Comparison of ENCODE assay signal across 22 cellular contexts in the genomic region with DNA sequence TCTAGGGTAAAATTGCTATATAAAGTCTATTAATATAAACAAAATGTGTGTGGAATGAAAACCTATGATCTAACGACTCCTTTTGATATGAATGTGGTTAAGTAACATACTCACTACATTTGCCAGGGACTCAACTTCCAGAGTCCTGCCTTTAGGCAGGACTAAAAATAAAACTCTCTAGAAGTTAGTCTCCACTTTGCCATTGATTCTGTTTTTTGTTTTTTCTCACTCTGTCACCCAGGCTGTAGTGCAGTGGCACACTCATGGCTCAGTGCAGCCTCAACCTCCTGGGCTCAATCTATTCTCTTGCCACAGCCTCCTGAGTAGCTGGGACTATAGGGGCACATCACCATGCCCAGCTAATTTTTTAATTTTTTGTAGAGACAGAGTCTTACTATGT. TPM values are rescaled to one million over a fixed set of nuclear protein-coding genes. Genes with fewer than 3 reads are reported as not detected.
DNase-seq lines count a peak whose midpoint lies in the region; ATAC-seq and TF ChIP-seq lines count a peak whose summit lies in the region.
"Had no signal": no experiment of that assay in that cellular context is flagged by ENCODE, and none has a peak within 500 bp of the region (broad histone marks: within the 10 kb centered on the region; RNA-seq: fewer than 3 reads in every experiment).

No MANE protein-coding gene starts in this region.

- no peak overlapping the region for H3K27ac Mint-ChIP-seq in osteocyte (ENCODE audit: unreplicated experiment)
- peak overlapping the region; percentile 45 for H3K27ac Mint-ChIP-seq in stimulated activated memory B cell treated with anti-CD40 and anti-IgM and Interleukin-4, amounts not matched to agents 10 μg/mL and 1 μg/mL and 100 μg/mL, for 72 hours
- H3K27ac Mint-ChIP-seq: CD4-positive, alpha-beta T cell; CD8-positive, alpha-beta memory T cell had no signal

- H3K4me1 Mint-ChIP-seq in osteocyte (ENCODE audit: unreplicated experiment), result peaks cover 5% of the 10 kb centered on the region
- H3K4me1 Mint-ChIP-seq in stimulated activated memory B cell treated with anti-CD40 and anti-IgM and Interleukin-4, amounts not matched to agents 10 μg/mL and 1 μg/mL and 100 μg/mL, for 72 hours, result no peaks in the 10 kb centered on the region

- H3K4me3 Mint-ChIP-seq in osteocyte (ENCODE audit: unreplicated experiment), result no peak overlapping the region
- no peak overlapping the region for H3K4me3 Mint-ChIP-seq in stimulated activated memory B cell treated with anti-CD40 and anti-IgM and Interleukin-4, amounts not matched to agents 10 μg/mL and 1 μg/mL and 100 μg/mL, for 72 hours
- H3K4me3 Mint-ChIP-seq: CD14-positive monocyte; CD4-positive, alpha-beta T cell; CD8-positive, alpha-beta memory T cell had no signal

- H3K36me3 Mint-ChIP-seq in osteocyte (ENCODE audit: unreplicated experiment), result peaks cover 5% of the 10 kb centered on the region
- H3K36me3 Mint-ChIP-seq in stimulated activated memory B cell treated with anti-CD40 and anti-IgM and Interleukin-4, amounts not matched to agents 10 μg/mL and 1 μg/mL and 100 μg/mL, for 72 hours, result peaks cover 6% of the 10 kb centered on the region

- ATAC-seq in left ventricle myocardium superior (peak; percentile 77), right cardiac atrium (no peak), HG02852 (IDR thresholded peaks at IDR 0.05; ENCODE audit: unreplicated experiment) (no peak), lower lobe of right lung (no peak)
- no peak for ATAC-seq in stimulated activated memory B cell treated with anti-CD40 and anti-IgM and Interleukin-4, amounts not matched to agents 10 μg/mL and 1 μg/mL and 100 μg/mL, for 72 hours
- ATAC-seq: A549 had no signal

- H3K9me3 Mint-ChIP-seq in osteocyte (ENCODE audit: unreplicated experiment), result no peaks in the 10 kb centered on the region
- no peaks in the 10 kb centered on the region for H3K9me3 Mint-ChIP-seq in stimulated activated memory B cell treated with anti-CD40 and anti-IgM and Interleukin-4, amounts not matched to agents 10 μg/mL and 1 μg/mL and 100 μg/mL, for 72 hours
- H3K9me3 Mint-ChIP-seq: CD14-positive monocyte; CD4-positive, alpha-beta T cell; CD8-positive, alpha-beta memory T cell had no signal

- H3K27ac ChIP-seq in cardiac muscle cell (peak overlapping the region; percentile 43), right atrium auricular region (no peak overlapping the region), right cardiac atrium (ENCODE audit: low read length) (no peak overlapping the region), lower lobe of right lung (no peak overlapping the region)
- H3K27ac ChIP-seq: A549; BLaER1 treated with 17β-estradiol and CSF1 and Interleukin-3, amounts not matched to agents 10 nM and 100 nM; GM23248 had no signal

- H3K27me3 ChIP-seq in cardiac muscle cell (no peaks in the 10 kb centered on the region), right atrium auricular region (no peaks in the 10 kb centered on the region), right cardiac atrium (ENCODE audit: control insufficient read depth, insufficient read depth) (no peaks in the 10 kb centered on the region), lower lobe of right lung (ENCODE audit: low read depth) (no peaks in the 10 kb centered on the region)
- H3K27me3 ChIP-seq: BE2C; BLaER1 treated with 17β-estradiol and CSF1 and Interleukin-3, amounts not matched to agents 10 nM and 100 nM had no signal

- H3K36me3 ChIP-seq in cardiac muscle cell (no peaks in the 10 kb centered on the region), right atrium auricular region (no peaks in the 10 kb centered on the region), lower lobe of right lung (peaks cover 18% of the 10 kb centered on the region)

- TF ChIP-seq CTCF in cardiac muscle cell (IDR thresholded peaks at IDR 0.05; ENCODE audit: low read depth, low read length) (no peak), right atrium auricular region (IDR thresholded peaks at IDR 0.05) (no peak), osteocyte (IDR thresholded peaks at IDR 0.05) (no peak), lower lobe of right lung (IDR thresholded peaks at IDR 0.05) (no peak)

- DNase-seq in cardiac muscle cell (ENCODE audit: low read depth in 1 of 2, low spot score in 1 of 2), result peak in 1 of 2 donors; percentile 0
- DNase-seq in right atrium auricular region (ENCODE audit: low spot score), result no peak
- DNase-seq in left ventricle myocardium superior, result no peak
- DNase-seq in right cardiac atrium, result no peak
- peak; percentile 25 for DNase-seq in osteocyte (ENCODE audit: extremely low spot score, unreplicated experiment)
- DNase-seq in lower lobe of right lung, result no peak
- DNase-seq: 8988T; ACHN; AML-193; BE2C; CD4-positive, alpha-beta T cell; CD8-positive, alpha-beta memory T cell; DMS53; DND-41; GM23248; H7; HCEC 1CT had no signal

- H3K4me3 ChIP-seq in cardiac muscle cell, result no peak overlapping the region
- H3K4me3 ChIP-seq in right atrium auricular region, result no peak overlapping the region
- H3K4me3 ChIP-seq in right cardiac atrium (ENCODE audit: low read length), result no peak overlapping the region
- no peak overlapping the region for H3K4me3 ChIP-seq in lower lobe of right lung
- H3K4me3 ChIP-seq: A549; BLaER1 treated with 17β-estradiol and CSF1 and Interleukin-3, amounts not matched to agents 10 nM and 100 nM; GM23248 had no signal

- intact Hi-C loops in left ventricle myocardium superior (cut with micrococcal nuclease) (no loop called here), right cardiac atrium (cut with DNase I) (no loop called here), lower lobe of right lung (cut with DNase I) (no loop called here)

- H3K9me3 ChIP-seq in cardiac muscle cell (ENCODE audit: low read depth) (no peaks in the 10 kb centered on the region), right atrium auricular region (no peaks in the 10 kb centered on the region), right cardiac atrium (ENCODE audit: control insufficient read depth, low read length) (no peaks in the 10 kb centered on the region), lower lobe of right lung (no peaks in the 10 kb centered on the region)
- H3K9me3 ChIP-seq: A549; BE2C; BLaER1 treated with 17β-estradiol and CSF1 and Interleukin-3, amounts not matched to agents 10 nM and 100 nM had no signal

- H3K27me3 Mint-ChIP-seq in osteocyte (ENCODE audit: unreplicated experiment), result no peaks in the 10 kb centered on the region
- no peaks in the 10 kb centered on the region for H3K27me3 Mint-ChIP-seq in stimulated activated memory B cell treated with anti-CD40 and anti-IgM and Interleukin-4, amounts not matched to agents 10 μg/mL and 1 μg/mL and 100 μg/mL, for 72 hours
- H3K27me3 Mint-ChIP-seq: CD4-positive, alpha-beta T cell; CD8-positive, alpha-beta memory T cell had no signal

- WGBS in right cardiac atrium, result 48% methylated on average over 1 of the region's 1 CpG

- no peaks in the 10 kb centered on the region for H3K4me1 ChIP-seq in cardiac muscle cell (ENCODE audit: low read depth)
- no peaks in the 10 kb centered on the region for H3K4me1 ChIP-seq in right atrium auricular region
- no peaks in the 10 kb centered on the region for H3K4me1 ChIP-seq in right cardiac atrium (ENCODE audit: control insufficient read depth, insufficient read depth, low read length)
- no peaks in the 10 kb centered on the region for H3K4me1 ChIP-seq in lower lobe of right lung
- H3K4me1 ChIP-seq: A549, BE2C had no signal

RNA-seq across cellular contexts. Expression of gene ZCCHC10, which starts 30.0 kb away (rescaled TPM):
- 7.8 and 14.8 TPM in 2 replicates for total RNA-seq in cardiac muscle cell
- 34.8 and 37.9 TPM in 2 replicates for polyA plus RNA-seq in cardiac muscle cell
- total RNA-seq in right atrium auricular region, result 10 to 100 TPM; 18.4 to 18.8 TPM
- 16.7 TPM for total RNA-seq in left ventricle myocardium superior
- total RNA-seq in right cardiac atrium, result 10 to 100 TPM; 13.7 to 18.3 (median 17.2) TPM
- polyA plus RNA-seq in right cardiac atrium, result 17.8 TPM
- total RNA-seq in osteocyte, result 17.8 and 21.0 TPM in 2 replicates
- 18.5 TPM for total RNA-seq in lower lobe of right lung

RNA-seq across cellular contexts. Expression of gene AFF4, which starts 32.9 kb away (rescaled TPM):
- total RNA-seq in cardiac muscle cell (52.7 and 83.6 TPM in 2 replicates), right atrium auricular region (10 to 100 TPM; 36.8 to 47.3 TPM), left ventricle myocardium superior (33.0 TPM), right cardiac atrium (10 to 100 TPM; 37.3 to 61.0 (median 40.2) TPM), osteocyte (106 and 114 TPM in 2 replicates), lower lobe of right lung (68.6 TPM)
- polyA plus RNA-seq in cardiac muscle cell (32.5 and 36.1 TPM in 2 replicates), right cardiac atrium (8.3 TPM)

RNA-seq across cellular contexts. Expression of gene HSPA4, which starts 55.5 kb away (rescaled TPM):
- total RNA-seq in cardiac muscle cell, result 79.7 and 84.7 TPM in 2 replicates
- 57.1 and 75.1 TPM in 2 replicates for polyA plus RNA-seq in cardiac muscle cell
- 10 to 100 TPM; 50.4 to 56.3 TPM for total RNA-seq in right atrium auricular region
- 74.3 TPM for total RNA-seq in left ventricle myocardium superior
- total RNA-seq in right cardiac atrium, result 10 to 100 TPM; 77.5 to 88.8 (median 85.3) TPM
- polyA plus RNA-seq in right cardiac atrium, result 52.1 TPM
- total RNA-seq in osteocyte, result 94.9 and 107 TPM in 2 replicates
- 66.0 TPM for total RNA-seq in lower lobe of right lung
